In genomic region chr1:16612332-16613172, GRCh38 we compare ENCODE assay signal across 8 cellular contexts. TPM values are rescaled to one million over a fixed set of nuclear protein-coding genes. Genes with fewer than 3 reads are reported as not detected.
DNase-seq lines count a peak whose midpoint lies in the region; ATAC-seq and TF ChIP-seq lines count a peak whose summit lies in the region.

No MANE protein-coding gene starts in this region.

- H3K79me2 ChIP-seq in DOHH2 (ENCODE audit: control insufficient read depth, low read length), result peaks cover 6% of the 10 kb centered on the region

- ATAC-seq in sciatic nerve, result peak; percentile 77
- ATAC-seq in GM19351 (IDR thresholded peaks at IDR 0.05; ENCODE audit: unreplicated experiment), result no peak
- no peak for ATAC-seq in HG03457 (IDR thresholded peaks at IDR 0.05; ENCODE audit: unreplicated experiment)

- H3K27ac ChIP-seq in DOHH2 (ENCODE audit: low read depth, low read length) (no peak overlapping the region), HL-60 (replicated peaks) (no peak overlapping the region)

- H3K4me1 ChIP-seq in DOHH2 (ENCODE audit: control insufficient read depth, low read length), result peaks cover 20% of the 10 kb centered on the region

- no peak for TF ChIP-seq CTCF in DOHH2 (IDR thresholded peaks at IDR 0.05; ENCODE audit: low read depth, low read length, poor library complexity, severe bottlenecking)
- no peak for TF ChIP-seq CTCF in HL-60 (IDR thresholded peaks at IDR 0.05; ENCODE audit: insufficient read depth, low read length)
- TF ChIP-seq CTCF in cardiac fibroblast (IDR thresholded peaks at IDR 0.05; ENCODE audit: low read depth, low read length), result no peak

- H4K20me1 ChIP-seq in DOHH2 (ENCODE audit: control insufficient read depth, insufficient read depth, low read depth, low read length), result no peaks in the 10 kb centered on the region

- DNase-seq in HL-60 (ENCODE audit: low read depth in 1 of 2, low spot score in 1 of 2) (peak in 1 of 2 experiments; percentile 52), RKO (ENCODE audit: low spot score) (peak; percentile 92), cardiac fibroblast (ENCODE audit: low read depth in 2 of 2) (peak; percentile 92 to 93), sciatic nerve (ENCODE audit: low spot score) (peak; percentile 83)

- H3K27me3 ChIP-seq in DOHH2 (ENCODE audit: control insufficient read depth, low read length) (peaks cover 23% of the 10 kb centered on the region), HL-60 (ENCODE audit: insufficient read depth, poor library complexity, severe bottlenecking) (peaks cover 15% of the 10 kb centered on the region)

- H3K4me3 ChIP-seq in DOHH2 (ENCODE audit: low read length) (peak overlapping the region; percentile 79), HL-60 (replicated peaks; ENCODE audit: insufficient read depth, low read length) (peak overlapping the region; percentile 83), cardiac fibroblast (replicated peaks in 1 of 2; ENCODE audit: low read depth in 2 of 2, low read length in 2 of 2) (peak overlapping the region; percentile 68), iPS-18c (ENCODE audit: insufficient read depth, low read depth, low read length) (peak overlapping the region; percentile 91)

- H3K4me2 ChIP-seq in DOHH2 (ENCODE audit: low read length), result peak overlapping the region; percentile 94

- intact Hi-C loops in sciatic nerve (cut with DNase I), result no loop called here

- H3F3A ChIP-seq in DOHH2 (ENCODE audit: control insufficient read depth, insufficient read depth), result peaks cover 12% of the 10 kb centered on the region; the same call in 1 of the 2 replicates

- H3K9me3 ChIP-seq in DOHH2 (ENCODE audit: control insufficient read depth, insufficient read depth, low read length) (no peaks in the 10 kb centered on the region), iPS-18c (ENCODE audit: control insufficient read depth, insufficient read depth, low read length) (no peaks in the 10 kb centered on the region)

- no peaks in the 10 kb centered on the region for H3K9me2 ChIP-seq in DOHH2 (replicated peaks; ENCODE audit: control insufficient read depth, low read length)

- no peaks in the 10 kb centered on the region for H3K36me3 ChIP-seq in DOHH2 (ENCODE audit: control insufficient read depth, low read length)

RNA-seq across cellular contexts. Expression of gene NBPF1, which starts 0.8 kb away (rescaled TPM):
- 40.4 TPM for total RNA-seq in sciatic nerve

RNA-seq across cellular contexts. Expression of gene RNU1-3, which starts 54.2 kb away (rescaled TPM):
- 13,769 TPM for total RNA-seq in sciatic nerve
